ENCODE assay signal across 17 cellular contexts in the genomic region with DNA sequence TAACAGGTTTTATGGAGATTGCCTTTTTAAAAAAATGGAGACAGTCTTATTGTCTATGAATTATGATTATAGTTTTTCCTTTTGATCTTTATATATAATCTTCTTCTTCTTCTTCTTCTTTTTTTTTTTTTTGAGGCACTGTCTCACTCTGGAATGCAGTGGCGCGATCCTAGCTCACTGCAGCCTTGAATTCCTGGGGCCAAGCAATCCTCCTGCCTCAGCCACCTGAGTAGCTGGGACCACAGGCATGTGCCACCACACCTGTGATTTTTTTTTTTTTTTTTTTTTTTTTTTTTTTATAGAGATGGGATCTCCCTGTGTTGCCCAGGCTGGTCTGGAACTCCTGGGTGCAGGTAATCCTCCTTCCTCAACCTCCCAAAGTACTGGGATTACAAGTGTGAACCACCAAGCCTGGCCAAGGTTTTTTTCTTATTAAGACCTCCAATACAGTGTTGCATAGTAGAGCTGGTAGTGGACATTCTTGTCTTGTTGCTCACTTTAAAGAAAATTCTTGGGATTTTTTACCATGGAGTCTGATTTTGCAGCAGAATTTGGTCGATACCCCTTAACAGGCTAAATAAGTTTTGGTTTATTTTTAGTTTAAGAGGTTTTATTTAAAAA. TPM values are rescaled to one million over a fixed set of nuclear protein-coding genes. Genes with fewer than 3 reads are reported as not detected.
DNase-seq lines count a peak whose midpoint lies in the region; TF ChIP-seq lines count a peak whose summit lies in the region.
"Had no signal": no experiment of that assay in that cellular context is flagged by ENCODE, and none has a peak within 500 bp of the region (broad histone marks: within the 10 kb centered on the region; RNA-seq: fewer than 3 reads in every experiment).

No MANE protein-coding gene starts in this region.

- no peak overlapping the region for H3K4me2 ChIP-seq in mesenchymal stem cell (ENCODE audit: low read length, poor library complexity, severe bottlenecking)

- CTCF ChIA-PET in activated CD4-positive, alpha-beta T cell treated with anti-CD3 and anti-CD28 coated beads, Interleukin-2, amount 10 ng/mL, durations not matched to agents 7 days and 5 days (lab: Charles Lee) = interaction anchor here (0.6 to 2.5 kb wide), 3 partner anchors 11 to 446 kb away, joined by 3 to 8 read pairs (median 3); no protein-coding TSS in a partner anchor

- POLR2A ChIA-PET in activated CD4-positive, alpha-beta T cell treated with anti-CD3 and anti-CD28 coated beads, Interleukin-2, amount 10 ng/mL, durations not matched to agents 7 days and 5 days (lab: Charles Lee) = interaction anchor here (0.6 kb wide), 1 partner anchor 284 kb away, joined by 3 read pairs; no protein-coding TSS in a partner anchor

- DNase-seq in Caki2 (ENCODE audit: low read depth) = peak; percentile 16
- DNase-seq in cardiac fibroblast (ENCODE audit: low read depth in 2 of 2) = peak; percentile 67 to 80
- peak; percentile 25 for DNase-seq in mesenchymal stem cell
- no peak for DNase-seq in activated CD4-positive, alpha-beta T cell treated with anti-CD3 and anti-CD28 coated beads, Interleukin-2, amount 10 ng/mL, durations not matched to agents 7 days and 5 days
- DNase-seq in DMS153 (lab: John Stamatoyannopoulos, UW) = no peak
- DNase-seq in esophagus muscularis mucosa (ENCODE audit: extremely low spot score) = no peak
- DNase-seq in GM19238 (ENCODE audit: insufficient read length, low spot score) = no peak
- DNase-seq: activated CD4-positive, CD25-positive, alpha-beta regulatory T cell; activated T-cell treated with anti-CD3 and anti-CD28 coated beads, Interleukin-2, amount 50 U/mL, for 1 hour; dorsolateral prefrontal cortex; naive B cell; NCI-H2107; upper lobe of right lung had no signal

- TF ChIP-seq EP300 in Ishikawa (IDR thresholded peaks at IDR 0.05; ENCODE audit: borderline replicate concordance) (no peak), esophagus muscularis mucosa (IDR thresholded peaks at IDR 0.05) (no peak)

- H4K8ac ChIP-seq in mesenchymal stem cell (ENCODE audit: low read length) = no peak overlapping the region

- H2BK5ac ChIP-seq in mesenchymal stem cell (ENCODE audit: low read depth, low read length, poor library complexity, severe bottlenecking) = no peak overlapping the region

- intact Hi-C loops in esophagus muscularis mucosa (cut with DNase I) = loop anchor here (5.0 kb wide), 1 partner anchor 85 kb away; no protein-coding TSS in a partner anchor

- H3K27ac ChIP-seq in mesenchymal stem cell (ENCODE audit: low read length, poor library complexity, severe bottlenecking) (peak overlapping the region; percentile 77), esophagus muscularis mucosa (replicated peaks in 1 of 4) (no peak overlapping the region)
- H3K27ac ChIP-seq: HL-60, SK-N-MC, upper lobe of right lung had no signal

- no peak overlapping the region for H2BK15ac ChIP-seq in mesenchymal stem cell (ENCODE audit: low read depth, poor library complexity, severe bottlenecking)

- H3K4me1 ChIP-seq in mesenchymal stem cell (ENCODE audit: control insufficient read depth, insufficient read depth, low read depth, low read length) (peaks cover 1% of the 10 kb centered on the region), esophagus muscularis mucosa (peaks cover 9 to 22% (median 15%) of the 10 kb centered on the region in 4 donors)
- H3K4me1 ChIP-seq: upper lobe of right lung had no signal

- peaks cover 63% of the 10 kb centered on the region for H3K36me3 Mint-ChIP-seq in activated CD4-positive, alpha-beta T cell treated with anti-CD3 and anti-CD28 coated beads, Interleukin-2, amount 10 ng/mL, durations not matched to agents 7 days and 5 days (ENCODE audit: low read depth)

- H3K4me3 ChIP-seq in cardiac fibroblast (replicated peaks in 1 of 2; ENCODE audit: low read depth in 2 of 2, low read length in 2 of 2) (no peak overlapping the region), mesenchymal stem cell (ENCODE audit: insufficient read depth in 1 of 2, low read depth in 1 of 2, low read length in 2 of 2) (no peak overlapping the region), esophagus muscularis mucosa (no peak overlapping the region)
- H3K4me3 ChIP-seq: dorsolateral prefrontal cortex, SK-N-MC, upper lobe of right lung had no signal

- H2AFZ ChIP-seq in mesenchymal stem cell (ENCODE audit: low read depth, low read length) = no peak overlapping the region

- peaks cover 3 to 12% of the 10 kb centered on the region in 2 experiments for H3K36me3 ChIP-seq in mesenchymal stem cell (ENCODE audit: control insufficient read depth in 1 of 2, insufficient read depth in 2 of 2, low read depth in 1 of 2, low read length in 2 of 2)
- peaks cover 0 to 35% (median 6%) of the 10 kb centered on the region in 4 donors for H3K36me3 ChIP-seq in esophagus muscularis mucosa

- H3K23ac ChIP-seq in mesenchymal stem cell (ENCODE audit: low read length in 2 of 2) = no peak overlapping the region

- no peaks in the 10 kb centered on the region for H3K27me3 ChIP-seq in mesenchymal stem cell (ENCODE audit: control insufficient read depth in 1 of 2, insufficient read depth in 1 of 2, low read length in 2 of 2)
- H3K27me3 ChIP-seq in esophagus muscularis mucosa = no peaks in the 10 kb centered on the region
- H3K27me3 ChIP-seq: dorsolateral prefrontal cortex, upper lobe of right lung had no signal

- peaks cover 40% of the 10 kb centered on the region for H3K4me1 Mint-ChIP-seq in activated CD4-positive, alpha-beta T cell treated with anti-CD3 and anti-CD28 coated beads, Interleukin-2, amount 10 ng/mL, durations not matched to agents 7 days and 5 days

- H3K27ac Mint-ChIP-seq in activated CD4-positive, alpha-beta T cell treated with anti-CD3 and anti-CD28 coated beads, Interleukin-2, amount 10 ng/mL, durations not matched to agents 7 days and 5 days = no peak overlapping the region
- H3K27ac Mint-ChIP-seq: CD14-positive monocyte had no signal

- no peak overlapping the region for H3K4me3 Mint-ChIP-seq in activated CD4-positive, alpha-beta T cell treated with anti-CD3 and anti-CD28 coated beads, Interleukin-2, amount 10 ng/mL, durations not matched to agents 7 days and 5 days
- H3K4me3 Mint-ChIP-seq: CD14-positive monocyte, naive B cell had no signal

- H2BK12ac ChIP-seq in mesenchymal stem cell (ENCODE audit: low read length in 2 of 2) = no peak overlapping the region

- no peak overlapping the region for H3K4ac ChIP-seq in mesenchymal stem cell (ENCODE audit: low read depth in 1 of 2, low read length in 2 of 2)

- H3K9me3 Mint-ChIP-seq in activated CD4-positive, alpha-beta T cell treated with anti-CD3 and anti-CD28 coated beads, Interleukin-2, amount 10 ng/mL, durations not matched to agents 7 days and 5 days = no peaks in the 10 kb centered on the region
- H3K9me3 Mint-ChIP-seq: CD14-positive monocyte, naive B cell had no signal

- WGBS in mesenchymal stem cell = 0% methylated on average over 1 of the region's 3 CpGs
- WGBS in esophagus muscularis mucosa = 94% methylated on average over 3 of the region's 3 CpGs

- H3K18ac ChIP-seq in mesenchymal stem cell (ENCODE audit: low read depth in 1 of 2, low read length in 2 of 2) = no peak overlapping the region

- no peak overlapping the region for H4K91ac ChIP-seq in mesenchymal stem cell (ENCODE audit: low read length)

- no peak overlapping the region for H3K14ac ChIP-seq in mesenchymal stem cell (ENCODE audit: low read length in 2 of 2)

- no peak for TF ChIP-seq CTCF in cardiac fibroblast (IDR thresholded peaks at IDR 0.05; ENCODE audit: low read depth, low read length)
- no peak for TF ChIP-seq CTCF in esophagus muscularis mucosa (IDR thresholded peaks at IDR 0.05)

- no peaks in the 10 kb centered on the region for H3K27me3 Mint-ChIP-seq in activated CD4-positive, alpha-beta T cell treated with anti-CD3 and anti-CD28 coated beads, Interleukin-2, amount 10 ng/mL, durations not matched to agents 7 days and 5 days
- H3K27me3 Mint-ChIP-seq: naive B cell had no signal

- no peak for TF ChIP-seq POLR2A in esophagus muscularis mucosa (IDR thresholded peaks at IDR 0.05; ENCODE audit: low read depth)

- H3K9me3 ChIP-seq in mesenchymal stem cell (ENCODE audit: control insufficient read depth, low read length) (no peaks in the 10 kb centered on the region), esophagus muscularis mucosa (no peaks in the 10 kb centered on the region)
- H3K9me3 ChIP-seq: upper lobe of right lung had no signal

- no peak overlapping the region for H3K9ac ChIP-seq in mesenchymal stem cell (ENCODE audit: low read length)

- H3K79me1 ChIP-seq in mesenchymal stem cell (replicated peaks; ENCODE audit: low read length, poor library complexity, severe bottlenecking) = peaks cover 6% of the 10 kb centered on the region

- in situ Hi-C loops in Caki2 (cut with HindIII; ENCODE audit: low pct_unique_long_range_greater_than_20kb, low sequenced_read_pairs) = no loop called here

- H2BK120ac ChIP-seq in mesenchymal stem cell (ENCODE audit: low read depth, low read length) = no peak overlapping the region

- H2AK5ac ChIP-seq in mesenchymal stem cell (ENCODE audit: low read length, severe bottlenecking) = no peak overlapping the region

- no peak for TF ChIP-seq RAD21 in Ishikawa (IDR thresholded peaks at IDR 0.05; ENCODE audit: low read depth)

TF ChIP-seq in Ishikawa, 13 proteins besides CTCF, POLR2A, EP300 and RAD21 (continues in another document):
- TF ChIP-seq FOXM1 (IDR thresholded peaks at IDR 0.05; ENCODE audit: borderline replicate concordance, low read depth) (no peak), TCF12 (IDR thresholded peaks at IDR 0.05; ENCODE audit: low read depth) (0 out of 2 replicates have a peak, but pooled peaks have one; percentile 30)

RNA-seq across cellular contexts. Expression of gene STK4, which starts 46.5 kb away (rescaled TPM):
- total RNA-seq in Caki2 (2014; rRNA removed; shearing (Covaris generic); ENCODE audit: low replicate concordance) = 4.2 and 6.9 TPM in 2 replicates
- polyA plus RNA-seq in mesenchymal stem cell (2013, experiment 1 of 2) = 13.0 TPM
- 12.5 TPM for polyA plus RNA-seq in mesenchymal stem cell (2013, experiment 2 of 2)
- 100 to 1,000 TPM; 201 to 229 TPM for total RNA-seq in activated CD4-positive, alpha-beta T cell treated with anti-CD3 and anti-CD28 coated beads, Interleukin-2, amount 10 ng/mL, durations not matched to agents 7 days and 5 days
- total RNA-seq in esophagus muscularis mucosa = 10 to 100 TPM; 26.0 to 31.6 (median 27.7) TPM

RNA-seq across cellular contexts. Expression of gene TOMM34, which starts 52.6 kb away (rescaled TPM):
- 42.3 and 48.0 TPM in 2 replicates for total RNA-seq in Caki2 (2014; rRNA removed; shearing (Covaris generic); ENCODE audit: low replicate concordance)
- polyA plus RNA-seq in mesenchymal stem cell (2013, experiment 1 of 2) = 17.0 TPM
- 17.5 TPM for polyA plus RNA-seq in mesenchymal stem cell (2013, experiment 2 of 2)
- total RNA-seq in activated CD4-positive, alpha-beta T cell treated with anti-CD3 and anti-CD28 coated beads, Interleukin-2, amount 10 ng/mL, durations not matched to agents 7 days and 5 days = 10 to 100 TPM; 21.4 to 23.3 TPM
- 10 to 100 TPM in 3 of 4 donors, 1 to 10 TPM in 1; 5.8 to 14.8 (median 13.9) TPM for total RNA-seq in esophagus muscularis mucosa

Comparison
In these comparisons a context has a peak if more than half of its experiments do, and no peak if none do; other contexts are left out.
1. DNase-seq: peak in Caki2 (single experiment), cardiac fibroblast (2 of 2) and mesenchymal stem cell (single experiment); none in activated CD4-positive, alpha-beta T cell treated with anti-CD3 and anti-CD28 coated beads, Interleukin-2, amount 10 ng/mL, durations not matched to agents 7 days and 5 days (single experiment), DMS153 (single experiment), esophagus muscularis mucosa (single experiment) and GM19238 (single experiment).
2. RNA of gene STK4, which starts 46.5 kb away (total RNA-seq): 201 to 229 TPM in activated CD4-positive, alpha-beta T cell treated with anti-CD3 and anti-CD28 coated beads, Interleukin-2, amount 10 ng/mL, durations not matched to agents 7 days and 5 days; 26.0 to 31.6 TPM in esophagus muscularis mucosa and 4.2 to 6.9 TPM in Caki2; every median in the first group is over 4 times any median in the second.